ENCODE assay signal across 13 cellular contexts in genomic region chr19:2661615-2662014, GRCh38. TPM values are rescaled to one million over a fixed set of nuclear protein-coding genes. Genes with fewer than 3 reads are reported as not detected.
DNase-seq lines count a peak whose midpoint lies in the region; ATAC-seq and TF ChIP-seq lines count a peak whose summit lies in the region.
"Had no signal": no experiment of that assay in that cellular context is flagged by ENCODE, and none has a peak within 500 bp of the region (broad histone marks: within the 10 kb centered on the region; RNA-seq: fewer than 3 reads in every experiment).

No MANE protein-coding gene starts in this region.

- no peak overlapping the region for H3K27ac ChIP-seq in GM23248
- no peak overlapping the region for H3K27ac ChIP-seq in OCI-LY3 (ENCODE audit: low read length)
- H3K27ac ChIP-seq: sigmoid colon had no signal

- H3K9me3 ChIP-seq in GM23248 (ENCODE audit: low read depth), result no peaks in the 10 kb centered on the region
- no peaks in the 10 kb centered on the region for H3K9me3 ChIP-seq in OCI-LY3 (ENCODE audit: insufficient read depth, low read length)
- H3K9me3 ChIP-seq: sigmoid colon had no signal

- H3K79me2 ChIP-seq in GM23248 (ENCODE audit: insufficient read depth), result no peaks in the 10 kb centered on the region
- H3K79me2 ChIP-seq in OCI-LY3 (ENCODE audit: low read length), result no peaks in the 10 kb centered on the region

- no peaks in the 10 kb centered on the region for H3K36me3 Mint-ChIP-seq in CD14-positive monocyte

- ATAC-seq in GM18873 (IDR thresholded peaks at IDR 0.05; ENCODE audit: low FRiP score, unreplicated experiment), result no peak

- no peaks in the 10 kb centered on the region for H3K9me2 ChIP-seq in GM23248 (ENCODE audit: insufficient read depth)

- H3K27me3 ChIP-seq in GM23248 (replicated peaks; ENCODE audit: insufficient read depth) (peaks cover 5% of the 10 kb centered on the region; the same call in 1 of the 2 replicates), OCI-LY3 (ENCODE audit: low read depth, low read length) (0 out of 2 replicates have a peak, but pooled peaks cover 2% of the 10 kb centered on the region)
- H3K27me3 ChIP-seq: sigmoid colon had no signal

- TF ChIP-seq CTCF in CD14-positive monocyte (IDR thresholded peaks at IDR 0.05) (peak; percentile 24), OCI-LY3 (IDR thresholded peaks at IDR 0.05; ENCODE audit: low read depth, low read length) (peak; percentile 27; the same call in 1 of the 2 replicates), fibroblast of villous mesenchyme (IDR thresholded peaks at IDR 0.05; ENCODE audit: insufficient read depth, low read depth, low read length) (peak; percentile 5)

- no peaks in the 10 kb centered on the region for H3F3A ChIP-seq in GM23248 (ENCODE audit: insufficient read depth)

- H3K36me3 ChIP-seq in GM23248 (ENCODE audit: low read depth), result no peaks in the 10 kb centered on the region
- no peaks in the 10 kb centered on the region for H3K36me3 ChIP-seq in OCI-LY3 (replicated peaks; ENCODE audit: low read depth, low read length)
- H3K36me3 ChIP-seq: sigmoid colon had no signal

- H3K9ac ChIP-seq in GM23248, result no peak overlapping the region
- H3K9ac ChIP-seq in OCI-LY3 (ENCODE audit: low read length), result no peak overlapping the region

- WGBS in GM23248 (ENCODE audit: low coverage in 1 of 2, low lambda C conversion rate in 2 of 2, missing lambda C conversion rate in 2 of 2), 2 experiments, result 38 to 39% methylated on average over 4 of the region's 4 CpGs

- H3K4me3 ChIP-seq in GM23248, result no peak overlapping the region
- H3K4me3 ChIP-seq in OCI-LY3 (ENCODE audit: low read length), result no peak overlapping the region
- H3K4me3 ChIP-seq in fibroblast of villous mesenchyme (ENCODE audit: low read depth, low read length), result no peak overlapping the region
- H3K4me3 ChIP-seq: sigmoid colon had no signal

- no peaks in the 10 kb centered on the region for H4K20me1 ChIP-seq in GM23248 (ENCODE audit: insufficient read depth)
- no peaks in the 10 kb centered on the region for H4K20me1 ChIP-seq in OCI-LY3 (ENCODE audit: insufficient read depth, low read length)

- DNase-seq in CD14-positive monocyte (ENCODE audit: low spot score) (no peak), GM23248 (peak; percentile 15), fibroblast of villous mesenchyme (ENCODE audit: low read depth) (no peak), cerebellum (ENCODE audit: low spot score) (no peak), OCI-M2 (lab: John Stamatoyannopoulos, UW; ENCODE audit: unreplicated experiment) (no peak), NCI-H1105 treated with DMSO at 0.1 percent for 48 hours (lab: John Stamatoyannopoulos, UW) (no peak)
- DNase-seq: activated gamma-delta T cell, head of caudate nucleus, NCI-H1105, sigmoid colon had no signal

- intact Hi-C loops in CD14-positive monocyte (cut with micrococcal nuclease), result loop anchor here in 1 of 2 donors (5.0 kb wide), 1 partner anchor 36 kb away; no protein-coding TSS in a partner anchor

- H3K4me1 Mint-ChIP-seq in CD14-positive monocyte, result peaks cover 6% of the 10 kb centered on the region

- no peak overlapping the region for H2AFZ ChIP-seq in GM23248
- no peak overlapping the region for H2AFZ ChIP-seq in OCI-LY3 (ENCODE audit: low read depth, low read length)

- no peak overlapping the region for H3K4me2 ChIP-seq in GM23248 (ENCODE audit: unreplicated experiment)
- H3K4me2 ChIP-seq in OCI-LY3 (ENCODE audit: low read length), result no peak overlapping the region

- H3K4me1 ChIP-seq in GM23248 (ENCODE audit: insufficient read depth), result no peaks in the 10 kb centered on the region
- peaks cover 4% of the 10 kb centered on the region; the same call in 1 of the 2 replicates for H3K4me1 ChIP-seq in OCI-LY3 (ENCODE audit: low read length)
- H3K4me1 ChIP-seq: sigmoid colon had no signal

- H3K9me3 Mint-ChIP-seq in CD14-positive monocyte, result peaks cover 5 to 18% (median 13%) of the 10 kb centered on the region in 7 donors

- in situ Hi-C loops in GM23248 (cut with MboI), result loop anchor here (25.0 kb wide), 1 partner anchor 201 kb away; the partner anchor contains the start of gene ZNF556

- H3K4me3 Mint-ChIP-seq in CD14-positive monocyte, result no peak overlapping the region
- H3K4me3 Mint-ChIP-seq: dendritic cell treated with granulocyte-macrophage colony-stimulating factor and Interleukin-4, amounts not matched to agents 40 ng/mL and 50 ng/mL, for 4 days had no signal

- peak overlapping the region in 1 of 7 donors; percentile 42 for H3K27ac Mint-ChIP-seq in CD14-positive monocyte
- H3K27ac Mint-ChIP-seq: dendritic cell treated with granulocyte-macrophage colony-stimulating factor and Interleukin-4, amounts not matched to agents 40 ng/mL and 50 ng/mL, for 4 days had no signal

- H3K27me3 Mint-ChIP-seq in CD14-positive monocyte (ENCODE audit: low read depth in 3 of 3), result peaks cover 2 to 9% (median 4%) of the 10 kb centered on the region in 3 donors
- H3K27me3 Mint-ChIP-seq: dendritic cell treated with granulocyte-macrophage colony-stimulating factor and Interleukin-4, amounts not matched to agents 40 ng/mL and 50 ng/mL, for 4 days had no signal

RNA-seq across cellular contexts. Expression of gene GNG7, which starts 40.9 kb away (rescaled TPM):
- polyA plus RNA-seq in CD14-positive monocyte (1 to 10 TPM; 1.1 to 1.6 TPM), GM23248 (2016; fragmentation: Nextera tagmentation; extraction: Ambion mirVana) (0.13 and 0.16 TPM in 2 replicates)
- total RNA-seq in GM23248 (2014; rRNA removed; shearing (Covaris generic)), result 0.11 TPM in 1 of 2 replicates, not detected in the other
- total RNA-seq in fibroblast of villous mesenchyme (under 0.01 TPM in 1 of 2 replicates, not detected in the other), cerebellum (4.5 TPM)

RNA-seq across cellular contexts. Expression of gene DIRAS1, which starts 59.6 kb away (rescaled TPM):
- not detected for polyA plus RNA-seq in CD14-positive monocyte
- 4.9 and 5.9 TPM in 2 replicates for total RNA-seq in GM23248 (2014; rRNA removed; shearing (Covaris generic))
- 2.6 TPM in 2 replicates for polyA plus RNA-seq in GM23248 (2016; fragmentation: Nextera tagmentation; extraction: Ambion mirVana)
- under 0.01 and 0.32 TPM in 2 replicates for total RNA-seq in fibroblast of villous mesenchyme
- 19.1 TPM for total RNA-seq in cerebellum
